ENCODE assay signal across 20 cellular contexts in genomic region chr20:63742381-63743024, GRCh38. TPM values are rescaled to one million over a fixed set of nuclear protein-coding genes. Genes with fewer than 3 reads are reported as not detected.
DNase-seq lines count a peak whose midpoint lies in the region; FAIRE-seq and TF ChIP-seq lines count a peak whose summit lies in the region.
"Had no signal": no experiment of that assay in that cellular context is flagged by ENCODE, and none has a peak within 500 bp of the region (broad histone marks: within the 10 kb centered on the region; RNA-seq: fewer than 3 reads in every experiment).

No MANE protein-coding gene starts in this region.

- no peak for TF ChIP-seq CTCF in C4-2B (conservative IDR thresholded peaks at IDR 0.05)
- no peak for TF ChIP-seq CTCF in VCaP (conservative IDR thresholded peaks at IDR 0.05)
- TF ChIP-seq CTCF in ovary (IDR thresholded peaks at IDR 0.05): no peak

- H3K9me3 ChIP-seq in ovary: no peaks in the 10 kb centered on the region
- H3K9me3 ChIP-seq: MG63 had no signal

- intact Hi-C loops in ovary (cut with DNase I): no loop called here

- TF ChIP-seq POLR2A in ovary (IDR thresholded peaks at IDR 0.05): no peak

- H3K36me3 ChIP-seq in ovary: no peaks in the 10 kb centered on the region

- WGBS in ovary, 3 donors: 34 to 71% (median 40%) methylated on average over 24 to 37 of the region's 37 CpGs

- H3K27ac ChIP-seq in C4-2B: peak overlapping the region; percentile 96; the same call in 1 of the 2 replicates
- peak overlapping the region; percentile 95; the same call in 1 of the 2 replicates for H3K27ac ChIP-seq in VCaP
- H3K27ac ChIP-seq in ovary: peak overlapping the region; percentile 72 to 90
- H3K27ac ChIP-seq: brain microvascular endothelial cell, epithelial cell of prostate, PC-9 had no signal

- H3K4me3 ChIP-seq in ovary: no peak overlapping the region
- H3K4me3 ChIP-seq: GM23338, PC-9 had no signal

- DNase-seq in ovary: peak; percentile 49 to 76 (median 56)
- DNase-seq in NCI-H2107 treated with DMSO at 0.1 percent for 48 hours (lab: John Stamatoyannopoulos, UW; ENCODE audit: unreplicated experiment): no peak
- DNase-seq in RCC 7860 (ENCODE audit: low spot score): no peak
- DNase-seq in C1 segment of cervical spinal cord (lab: John Stamatoyannopoulos, UW): no peak
- DNase-seq: activated naive CD8-positive, alpha-beta T cell treated with anti-CD3 and anti-CD28 coated beads, Interleukin-2, amount 50 U/mL, for 24 hours; brain microvascular endothelial cell; CD8-positive, alpha-beta memory T cell; MG63; NCI-H146; NCI-H82; PC-9; stimulated activated CD4-positive, alpha-beta T cell treated with anti-CD3 and anti-CD28 coated beads, Interleukin-1b, Interleukin-23, amount 100 ng/mL, for 48 hours; stimulated activated naive CD8-positive, alpha-beta T cell treated with anti-CD3 and anti-CD28 coated beads, Interleukin-15, amount 100 ng/mL, for 72 hours had no signal

- peaks cover 11% of the 10 kb centered on the region for H3K4me1 ChIP-seq in ovary (ENCODE audit: insufficient read depth)

- no peak for TF ChIP-seq EP300 in ovary (IDR thresholded peaks at IDR 0.05)

- FAIRE-seq in RCC 7860 (lab: Jason Lieb, UNC): no peak
- FAIRE-seq: frontal cortex had no signal

- no peaks in the 10 kb centered on the region for H3K27me3 ChIP-seq in ovary
- H3K27me3 ChIP-seq: brain microvascular endothelial cell, MG63 had no signal

RNA-seq across cellular contexts. Expression of gene SLC2A4RG, which starts 2.9 kb away (rescaled TPM):
- total RNA-seq in ovary: 100 to 1,000 TPM in 5 of 7 donors, 10 to 100 TPM in 2; 20.6 to 199 (median 104) TPM
- 10 to 100 TPM in 1 of 2 donors, 1 to 10 TPM in 1; 2.2 to 66.7 TPM for polyA plus RNA-seq in ovary

RNA-seq across cellular contexts. Expression of gene LIME1, which starts 6.0 kb away (rescaled TPM):
- 10 to 100 TPM in 4 of 7 donors, 1 to 10 TPM in 3; 7.5 to 21.6 (median 13.7) TPM for total RNA-seq in ovary
- polyA plus RNA-seq in ovary: 10 to 100 TPM in 1 of 2 donors, under 1 TPM in 1; 0.15 to 15.6 TPM

RNA-seq across cellular contexts. Expression of gene ZGPAT, which starts 34.7 kb away (rescaled TPM):
- total RNA-seq in ovary: 10 to 100 TPM; 14.0 to 25.6 (median 18.9) TPM
- 10 to 100 TPM in 1 of 2 donors, 1 to 10 TPM in 1; 1.7 to 26.4 TPM for polyA plus RNA-seq in ovary

RNA-seq across cellular contexts. Expression of gene ARFRP1, which starts 34.7 kb away (rescaled TPM):
- 10 to 100 TPM; 25.6 to 59.5 (median 47.4) TPM for total RNA-seq in ovary
- polyA plus RNA-seq in ovary: 10 to 100 TPM; 15.3 to 38.5 TPM

RNA-seq across cellular contexts. Expression of gene TNFRSF6B, which starts 46.1 kb away (rescaled TPM):
- 1 to 10 TPM; 2.0 to 6.4 (median 4.1) TPM for total RNA-seq in ovary
- 1 to 10 TPM in 1 of 2 donors, not detected in 1; 7.0 TPM for polyA plus RNA-seq in ovary
- total RNA-seq: activated T-helper 2 cell treated with anti-CD3 and anti-CD28 coated beads, Interferon-gamma antibody, Interleukin-2, Interleukin-4, amounts not matched to agents 10 μg/mL and 5 μg/mL and 100 μg/mL, durations not matched to agents 14 hours and 24 hours and 36 hours; CD8-positive, alpha-beta memory T cell; frontal cortex; PC-9 had no signal
- polyA plus RNA-seq: GM23338, IgD-negative memory B cell had no signal

Comparison
In these comparisons a context has a peak if more than half of its experiments do, and no peak if none do; other contexts are left out.
1. DNase-seq: peak in ovary (5 of 5); none in NCI-H2107 treated with DMSO at 0.1 percent for 48 hours (single experiment), RCC 7860 (single experiment) and C1 segment of cervical spinal cord (0 of 14).
2. Peak in every context shown above with its lines, with median percentiles within 50 percentile points of each other: H3K27ac ChIP-seq.